ENCODE assay signal across 1 cellular context in the genomic region with DNA sequence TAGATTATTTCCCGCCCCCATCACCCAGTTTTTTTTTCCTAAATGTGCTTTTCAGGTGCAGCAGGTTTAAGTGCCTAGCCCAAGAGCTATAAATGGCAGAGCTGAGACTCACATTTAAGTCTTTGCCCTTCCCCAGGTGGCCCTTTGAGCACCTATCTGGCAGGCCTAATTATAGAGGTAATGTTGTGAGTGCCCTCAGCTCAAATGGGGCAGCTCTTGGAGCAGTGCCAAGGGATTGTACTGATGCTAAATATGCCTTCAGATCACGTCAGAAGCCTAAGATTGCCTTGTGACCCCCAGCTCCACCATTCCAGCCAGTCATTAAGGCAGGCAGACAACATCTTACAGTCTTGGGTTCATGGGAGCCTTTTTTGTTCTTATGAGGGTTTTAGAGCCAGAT.
TF ChIP-seq lines count a peak whose summit lies in the region.

No MANE protein-coding gene starts in this region.

TF ChIP-seq in GM23338, 12 proteins besides CTCF, POLR2A, EP300 and RAD21:
- no peak for TF ChIP-seq ETS1 (IDR thresholded peaks at IDR 0.05)
- TF ChIP-seq ZNF462 (CRISPR knock-in tag; IDR thresholded peaks at IDR 0.05): no peak
- no peak for TF ChIP-seq CREB1 (CRISPR knock-in tag; IDR thresholded peaks at IDR 0.05; ENCODE audit: low read depth)
- TF ChIP-seq ZNF114 (CRISPR knock-in tag; IDR thresholded peaks at IDR 0.05): no peak
- no peak for TF ChIP-seq ZNF331 (CRISPR knock-in tag; IDR thresholded peaks at IDR 0.05; ENCODE audit: low read depth)
